Comparison of ENCODE assay signal across 8 cellular contexts in genomic region chr11:3580487-3581388, GRCh38.
DNase-seq lines count a peak whose midpoint lies in the region; TF ChIP-seq lines count a peak whose summit lies in the region.
"Not testable (repeated sequence)": the region's sequence is repeated elsewhere in the genome, so short reads cannot be mapped to it uniquely, and the experiment has no call there.

No MANE protein-coding gene starts in this region.

- TF ChIP-seq CTCF in ascending aorta (IDR thresholded peaks at IDR 0.05) (peak; percentile 43 to 66 (median 56)), cardiac muscle cell (IDR thresholded peaks at IDR 0.05; ENCODE audit: low read depth, low read length) (peak; percentile 40), nephron progenitor cell (IDR thresholded peaks at IDR 0.05) (peak; percentile 53)

- intact Hi-C loops in ascending aorta (cut with DNase I), result loop anchor here (5.0 kb wide), 1 partner anchor 123 kb away; no protein-coding TSS in a partner anchor

- H3K27me3 Mint-ChIP-seq in nephron progenitor cell (ENCODE audit: low read depth, poor library complexity), result peaks cover 79% of the 10 kb centered on the region

- H3K27ac Mint-ChIP-seq in nephron progenitor cell, result not testable (repeated sequence)

- peak overlapping the region; percentile 70 for H3K4me3 Mint-ChIP-seq in nephron progenitor cell

- H3K27ac ChIP-seq in ascending aorta, cardiac muscle cell: not testable (repeated sequence)

- not testable (repeated sequence) for H3K9me3 Mint-ChIP-seq in nephron progenitor cell

- not testable (repeated sequence) for H3K36me3 ChIP-seq in HAP-1 (replicated peaks); ascending aorta; cardiac muscle cell

- peaks cover 20% of the 10 kb centered on the region for H3K4me1 Mint-ChIP-seq in nephron progenitor cell

- H3K36me3 Mint-ChIP-seq in nephron progenitor cell (ENCODE audit: low read depth), result not testable (repeated sequence)

- DNase-seq in AG20443 (ENCODE audit: low spot score), result peak; percentile 49
- DNase-seq in HAP-1 (ENCODE audit: low spot score in 2 of 2), result peak; percentile 14 to 71
- peak; percentile 52 for DNase-seq in NCI-H748 (lab: John Stamatoyannopoulos, UW; ENCODE audit: unreplicated experiment)
- peak; percentile 22 for DNase-seq in activated CD4-positive, CD25-positive, alpha-beta regulatory T cell treated with anti-CD3 and anti-CD28 coated beads, Interleukin-2, amount 50 U/mL, for 16 hours (ENCODE audit: low read depth, low spot score)
- DNase-seq in ascending aorta (ENCODE audit: low spot score in 2 of 2), result peak in 1 of 2 donors; percentile 67
- peak; percentile 12 to 55 for DNase-seq in cardiac muscle cell (ENCODE audit: low read depth in 1 of 2, low spot score in 1 of 2)
- peak; percentile 86 for DNase-seq in nephron progenitor cell
- DNase-seq in stimulated activated CD8-positive, alpha-beta memory T cell treated with anti-CD3 and anti-CD28 coated beads, Interleukin-15, amount 100 ng/mL, for 1 hour (ENCODE audit: low read depth), result peak; percentile 39

- not testable (repeated sequence) for H3K9me3 ChIP-seq in HAP-1; ascending aorta; cardiac muscle cell (ENCODE audit: low read depth)

- peak overlapping the region; percentile 34 for H3K4me3 ChIP-seq in HAP-1
- H3K4me3 ChIP-seq in ascending aorta, result peak overlapping the region; percentile 58 to 68
- peak overlapping the region; percentile 85 for H3K4me3 ChIP-seq in cardiac muscle cell

- in situ Hi-C loops in HAP-1 (cut with MboI; ENCODE audit: low sequenced_read_pairs), result not testable (repeated sequence)

- not testable (repeated sequence) for H3K27me3 ChIP-seq in HAP-1 (ENCODE audit: low read depth); ascending aorta; cardiac muscle cell

- H3K4me1 ChIP-seq in HAP-1; ascending aorta; cardiac muscle cell (ENCODE audit: low read depth): not testable (repeated sequence)

Comparison
In these comparisons a context has a peak if more than half of its experiments do, and no peak if none do; other contexts are left out.
1. H3K4me3 ChIP-seq: peak in every context shown above with its lines; median percentile 85 in cardiac muscle cell; 63 in ascending aorta; 34 in HAP-1.